In the genomic region with DNA sequence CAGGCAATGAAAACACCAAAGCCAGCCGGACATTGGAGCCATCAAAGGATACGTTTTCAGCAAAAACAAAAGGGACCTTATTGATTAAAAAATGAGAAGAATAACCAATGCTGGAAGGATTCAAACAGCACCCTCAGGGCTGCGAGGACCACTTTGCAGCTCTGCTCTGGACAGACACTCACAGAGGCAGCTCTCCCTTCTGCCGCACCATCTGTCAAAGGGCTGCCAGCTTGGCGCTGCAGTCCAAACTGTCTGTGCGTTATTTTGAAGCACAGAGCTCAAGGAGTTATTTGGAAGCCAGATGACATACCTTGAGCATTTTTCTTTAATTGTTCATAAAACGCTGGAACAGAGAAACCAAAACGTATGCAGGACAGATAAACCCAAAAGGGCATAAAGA, we compare ENCODE assay signal across 13 cellular contexts.
"Had no signal": no experiment of that assay in that cellular context is flagged by ENCODE, and none has a peak within 500 bp of the region (broad histone marks: within the 10 kb centered on the region; RNA-seq: fewer than 3 reads in every experiment).

No MANE protein-coding gene starts in this region.

- H3K27me3 Mint-ChIP-seq: stimulated activated naive CD8-positive, alpha-beta T cell treated with anti-CD3 and anti-CD28 coated beads, Interleukin-15, Interleukin-2, amounts not matched to agents 100 ng/mL and 50 ng/mL, for 24 hours had no signal

- H3K27ac Mint-ChIP-seq: natural killer cell; stimulated activated naive CD8-positive, alpha-beta T cell treated with anti-CD3 and anti-CD28 coated beads, Interleukin-15, Interleukin-2, amounts not matched to agents 100 ng/mL and 50 ng/mL, for 24 hours had no signal

- ATAC-seq: esophagus mucosa, natural killer cell, right lobe of liver had no signal

- H3K9me3 Mint-ChIP-seq: natural killer cell; stimulated activated naive CD8-positive, alpha-beta T cell treated with anti-CD3 and anti-CD28 coated beads, Interleukin-15, Interleukin-2, amounts not matched to agents 100 ng/mL and 50 ng/mL, for 24 hours had no signal

- H3K4me3 Mint-ChIP-seq: natural killer cell; stimulated activated naive CD8-positive, alpha-beta T cell treated with anti-CD3 and anti-CD28 coated beads, Interleukin-15, Interleukin-2, amounts not matched to agents 100 ng/mL and 50 ng/mL, for 24 hours had no signal

- DNase-seq: activated CD4-positive, alpha-beta T cell treated with anti-CD3 and anti-CD28 coated beads, Interleukin-2, amount 50 U/mL, for 1 hour; activated naive CD4-positive, alpha-beta T cell treated with Interleukin-2 at 50 U/mL for 16 hours; aorta; kidney glomerular epithelial cell; mesendoderm; natural killer cell; nucleus accumbens; psoas muscle; right lobe of liver; SW 1271; testis had no signal

- H3K36me3 Mint-ChIP-seq: natural killer cell had no signal
